ENCODE assay signal across 27 cellular contexts in genomic region chr14:23532658-23533057, GRCh38. TPM values are rescaled to one million over a fixed set of nuclear protein-coding genes. Genes with fewer than 3 reads are reported as not detected.
A peak's percentile ranks its signal among the peaks of the same experiment; 100 is the strongest.
DNase-seq lines count a peak whose midpoint lies in the region; ATAC-seq, FAIRE-seq and TF ChIP-seq lines count a peak whose summit lies in the region.
"Had no signal": no experiment of that assay in that cellular context is flagged by ENCODE, and none has a peak within 500 bp of the region (broad histone marks: within the 10 kb centered on the region; RNA-seq: fewer than 3 reads in every experiment).

No MANE protein-coding gene starts in this region.

- no peak for FAIRE-seq in astrocyte (lab: Jason Lieb, UNC)
- FAIRE-seq: A549, D721Med, GM12891, GM18507, H54 had no signal

- H3K4me3 ChIP-seq in GM23338 (no peak overlapping the region), astrocyte (ENCODE audit: insufficient read depth, low read depth, low read length) (no peak overlapping the region), spleen (no peak overlapping the region), endodermal cell (ENCODE audit: low read length) (no peak overlapping the region)
- H3K4me3 ChIP-seq: A549; BLaER1 treated with 17β-estradiol and CSF1 and Interleukin-3, amounts not matched to agents 10 nM and 100 nM; HAP-1 had no signal

- TF ChIP-seq CTCF in GM23338 (conservative IDR thresholded peaks at IDR 0.05; ENCODE audit: low read depth in 2 of 2), result no peak
- no peak for TF ChIP-seq CTCF in astrocyte (IDR thresholded peaks at IDR 0.05; ENCODE audit: insufficient read depth, low read depth, low read length)
- no peak for TF ChIP-seq CTCF in endothelial cell (IDR thresholded peaks at IDR 0.05; ENCODE audit: unreplicated experiment)
- no peak for TF ChIP-seq CTCF in spleen (IDR thresholded peaks at IDR 0.05 in 8 of 11, conservative IDR thresholded peaks at IDR 0.05 in 3 of 11)
- TF ChIP-seq CTCF in endodermal cell (conservative IDR thresholded peaks at IDR 0.05), result no peak

- H3K27me3 Mint-ChIP-seq in GM23338 (ENCODE audit: insufficient read depth, low read depth, poor library complexity) (peaks cover 19% of the 10 kb centered on the region), astrocyte (ENCODE audit: low read depth, unreplicated experiment) (no peaks in the 10 kb centered on the region), endothelial cell (ENCODE audit: unreplicated experiment) (peaks cover 22% of the 10 kb centered on the region), endodermal cell (ENCODE audit: insufficient read depth) (no peaks in the 10 kb centered on the region)
- H3K27me3 Mint-ChIP-seq: CD4-positive, alpha-beta T cell; CD8-positive, alpha-beta memory T cell had no signal

- H3K9me3 Mint-ChIP-seq in GM23338 (no peaks in the 10 kb centered on the region), astrocyte (ENCODE audit: unreplicated experiment) (no peaks in the 10 kb centered on the region), endothelial cell (ENCODE audit: unreplicated experiment) (no peaks in the 10 kb centered on the region), endodermal cell (no peaks in the 10 kb centered on the region)
- H3K9me3 Mint-ChIP-seq: CD4-positive, alpha-beta T cell; CD8-positive, alpha-beta memory T cell; HFFc6 had no signal

- no peak for DNase-seq in GM23338 (ENCODE audit: low spot score)
- DNase-seq in astrocyte (ENCODE audit: low read depth), result no peak
- no peak for DNase-seq in endothelial cell (ENCODE audit: low spot score)
- DNase-seq in spleen, result peak; percentile 43
- DNase-seq in NCI-H146 treated with DMSO at 0.1 percent for 48 hours (lab: John Stamatoyannopoulos, UW; ENCODE audit: unreplicated experiment), result no peak
- no peak for DNase-seq in endodermal cell
- no peak for DNase-seq in left ventricle myocardium superior
- DNase-seq: 8988T; ACHN; AML-193; BE2C; CD4-positive, alpha-beta T cell; CD8-positive, alpha-beta memory T cell; DMS 273 treated with DMSO at 0.1 percent for 48 hours; DMS79; EL; GF-D8; GOT3; HFFc6 had no signal

- intact Hi-C loops in spleen (cut with DNase I; ENCODE audit: low total_unique reads) (no loop called here), left ventricle myocardium superior (cut with micrococcal nuclease) (no loop called here)

- H3K36me3 ChIP-seq in GM23338 (ENCODE audit: insufficient read depth) (peaks cover 8% of the 10 kb centered on the region; the same call in 1 of the 2 replicates), astrocyte (ENCODE audit: insufficient read depth, low read length) (no peaks in the 10 kb centered on the region), spleen (peaks cover 0 to 19% (median 0%) of the 10 kb centered on the region in 6 donors), endodermal cell (ENCODE audit: control insufficient read depth, insufficient read depth, low read length) (peaks cover 4% of the 10 kb centered on the region)
- H3K36me3 ChIP-seq: BE2C, HAP-1 had no signal

- TF ChIP-seq POLR2A in spleen (IDR thresholded peaks at IDR 0.05), result no peak

- peaks cover 10% of the 10 kb centered on the region for H3K79me2 ChIP-seq in GM23338 (replicated peaks; ENCODE audit: insufficient read depth)
- no peaks in the 10 kb centered on the region for H3K79me2 ChIP-seq in astrocyte (ENCODE audit: insufficient read depth, low read length)

- ATAC-seq in GM23338, result no peak
- ATAC-seq in left ventricle myocardium superior, result no peak
- ATAC-seq: A549 had no signal

- H3K27ac ChIP-seq in GM23338 (ENCODE audit: low read depth) (no peak overlapping the region), astrocyte (ENCODE audit: low read depth, low read length) (no peak overlapping the region), spleen (no peak overlapping the region), endodermal cell (ENCODE audit: low read depth, low read length) (no peak overlapping the region)
- H3K27ac ChIP-seq: A549; BLaER1 treated with 17β-estradiol and CSF1 and Interleukin-3, amounts not matched to agents 10 nM and 100 nM had no signal

- H3K36me3 Mint-ChIP-seq in GM23338 (ENCODE audit: low read depth) (peaks cover 64% of the 10 kb centered on the region), astrocyte (ENCODE audit: low read depth, unreplicated experiment) (peaks cover 32% of the 10 kb centered on the region), endothelial cell (ENCODE audit: low read depth, unreplicated experiment) (peaks cover 28% of the 10 kb centered on the region), endodermal cell (ENCODE audit: low read depth) (peaks cover 18% of the 10 kb centered on the region)
- H3K36me3 Mint-ChIP-seq: CD14-positive monocyte had no signal

- no peaks in the 10 kb centered on the region for H3K9me2 ChIP-seq in GM23338 (ENCODE audit: insufficient read depth)

- no peak overlapping the region for H2AFZ ChIP-seq in GM23338
- H2AFZ ChIP-seq in astrocyte (ENCODE audit: low read depth, low read length), result no peak overlapping the region

- H3K9ac ChIP-seq in astrocyte (ENCODE audit: low read length) (no peak overlapping the region), endodermal cell (ENCODE audit: extremely low read depth, low read length, poor library complexity, severe bottlenecking) (no peak overlapping the region)
- H3K9ac ChIP-seq: BLaER1 treated with 17β-estradiol and CSF1 and Interleukin-3, amounts not matched to agents 10 nM and 100 nM had no signal

- peak overlapping the region; percentile 24; the same call in 1 of the 2 replicates for H3K27ac Mint-ChIP-seq in GM23338
- peak overlapping the region; percentile 18 for H3K27ac Mint-ChIP-seq in astrocyte (ENCODE audit: unreplicated experiment)
- H3K27ac Mint-ChIP-seq in endothelial cell (ENCODE audit: unreplicated experiment), result no peak overlapping the region
- no peak overlapping the region for H3K27ac Mint-ChIP-seq in endodermal cell
- H3K27ac Mint-ChIP-seq: CD4-positive, alpha-beta T cell; HFFc6 had no signal

- 91 to 99% (median 95%) methylated on average over 4 to 7 of the region's 7 CpGs for whole genome bisulfite sequencing in spleen, 5 donors
- 93 to 95% methylated on average over 5 to 7 of the region's 7 CpGs for WGBS in endodermal cell (ENCODE audit: insufficient coverage in 1 of 2, insufficient read length in 1 of 2), 2 experiments

- H3K4me3 Mint-ChIP-seq in GM23338, result no peak overlapping the region; the same call in 2 of the 3 replicates
- H3K4me3 Mint-ChIP-seq in astrocyte (ENCODE audit: unreplicated experiment), result peak overlapping the region; percentile 50
- peak overlapping the region; percentile 51 for H3K4me3 Mint-ChIP-seq in endothelial cell (ENCODE audit: unreplicated experiment)
- H3K4me3 Mint-ChIP-seq in endodermal cell, result no peak overlapping the region
- H3K4me3 Mint-ChIP-seq: CD14-positive monocyte; CD4-positive, alpha-beta T cell; CD8-positive, alpha-beta memory T cell; HFFc6 had no signal

- H3F3A ChIP-seq in GM23338 (replicated peaks; ENCODE audit: low read depth), result peaks cover 5% of the 10 kb centered on the region

- no peaks in the 10 kb centered on the region; the same call in 1 of the 2 replicates for H4K20me1 ChIP-seq in GM23338 (replicated peaks; ENCODE audit: insufficient read depth)
- H4K20me1 ChIP-seq in astrocyte (ENCODE audit: insufficient read depth, low read length), result no peaks in the 10 kb centered on the region
- H4K20me1 ChIP-seq: BLaER1 treated with 17β-estradiol and CSF1 and Interleukin-3, amounts not matched to agents 10 nM and 100 nM had no signal

- H3K4me2 ChIP-seq in GM23338 (no peak overlapping the region), astrocyte (ENCODE audit: low read length) (no peak overlapping the region)
- H3K4me2 ChIP-seq: A549; BLaER1 treated with 17β-estradiol and CSF1 and Interleukin-3, amounts not matched to agents 10 nM and 100 nM had no signal

- H3K4me1 ChIP-seq in GM23338 (ENCODE audit: insufficient read depth), result peaks cover 15% of the 10 kb centered on the region
- H3K4me1 ChIP-seq in astrocyte (ENCODE audit: insufficient read depth, low read length), result no peaks in the 10 kb centered on the region
- peaks cover 0 to 20% (median 2%) of the 10 kb centered on the region in 6 donors for H3K4me1 ChIP-seq in spleen
- peaks cover 4% of the 10 kb centered on the region for H3K4me1 ChIP-seq in endodermal cell (ENCODE audit: control insufficient read depth, insufficient read depth, low read length)
- H3K4me1 ChIP-seq: A549, BE2C, HAP-1 had no signal

- H3K27me3 ChIP-seq in GM23338 (ENCODE audit: insufficient read depth), result no peaks in the 10 kb centered on the region
- no peaks in the 10 kb centered on the region for H3K27me3 ChIP-seq in astrocyte (ENCODE audit: insufficient read depth, low read length)
- H3K27me3 ChIP-seq in spleen (replicated peaks in 1 of 7), result no peaks in the 10 kb centered on the region
- H3K27me3 ChIP-seq in endodermal cell (ENCODE audit: control insufficient read depth, insufficient read depth, low read length, poor library complexity, severe bottlenecking), result no peaks in the 10 kb centered on the region
- H3K27me3 ChIP-seq: BE2C; BLaER1 treated with 17β-estradiol and CSF1 and Interleukin-3, amounts not matched to agents 10 nM and 100 nM had no signal

- H3K9me3 ChIP-seq in astrocyte (ENCODE audit: insufficient read depth, low read depth, low read length) (no peaks in the 10 kb centered on the region), spleen (no peaks in the 10 kb centered on the region), endodermal cell (ENCODE audit: control insufficient read depth, low read length) (no peaks in the 10 kb centered on the region)
- H3K9me3 ChIP-seq: A549; BE2C; BLaER1 treated with 17β-estradiol and CSF1 and Interleukin-3, amounts not matched to agents 10 nM and 100 nM; HAP-1 had no signal

- H3K4me1 Mint-ChIP-seq in GM23338 (peaks cover 56% of the 10 kb centered on the region), astrocyte (ENCODE audit: low read depth, unreplicated experiment) (peaks cover 9% of the 10 kb centered on the region), endothelial cell (ENCODE audit: unreplicated experiment) (peaks cover 39% of the 10 kb centered on the region), endodermal cell (peaks cover 13% of the 10 kb centered on the region)
- H3K4me1 Mint-ChIP-seq: CD8-positive, alpha-beta memory T cell had no signal

RNA-seq across cellular contexts. Expression of gene ZFHX2, which starts 18.9 kb away (rescaled TPM):
- total RNA-seq in GM23338 (2014; rRNA removed; shearing (Covaris generic)), result 9.9 and 11.6 TPM in 2 replicates
- 18.5 and 22.4 TPM in 2 replicates for polyA plus RNA-seq in GM23338 (2016; fragmentation: Nextera tagmentation; extraction: Ambion mirVana)
- total RNA-seq in astrocyte, result 27.3 TPM in 2 replicates
- total RNA-seq in endothelial cell (ENCODE audit: unreplicated experiment), result 12.7 TPM
- 1 to 10 TPM in 5 of 7 donors, under 1 TPM in 2; 0.42 to 2.9 (median 1.5) TPM for total RNA-seq in spleen
- polyA plus RNA-seq in spleen, result under 1 TPM; 0.09 to 0.35 (median 0.11) TPM
- total RNA-seq in endodermal cell, result 10 to 100 TPM; 12.8 to 15.4 TPM
- polyA plus RNA-seq in endodermal cell (2013, experiment 1 of 2), result 15.2 TPM
- polyA plus RNA-seq in endodermal cell (2013, experiment 2 of 2), result 13.2 TPM
- total RNA-seq in left ventricle myocardium superior, result 1.0 TPM
- polyA plus RNA-seq: CD8-positive, alpha-beta memory T cell had no signal

RNA-seq across cellular contexts. Expression of gene THTPA, which starts 23.4 kb away (rescaled TPM):
- total RNA-seq in GM23338 (2014; rRNA removed; shearing (Covaris generic)), result 15.0 and 21.3 TPM in 2 replicates
- polyA plus RNA-seq in GM23338 (2016; fragmentation: Nextera tagmentation; extraction: Ambion mirVana) (6.3 and 8.6 TPM in 2 replicates), spleen (10 to 100 TPM in 1 of 3 donors, 1 to 10 TPM in 2; 4.5 to 14.2 (median 8.9) TPM)
- total RNA-seq in astrocyte (6.8 and 8.1 TPM in 2 replicates), endothelial cell (ENCODE audit: unreplicated experiment) (6.9 TPM), spleen (10 to 100 TPM; 16.8 to 25.4 (median 18.6) TPM), endodermal cell (10 to 100 TPM; 13.0 to 17.0 TPM), left ventricle myocardium superior (20.2 TPM)
- polyA plus RNA-seq in endodermal cell (2013, experiment 1 of 2), result 17.3 TPM
- 15.7 TPM for polyA plus RNA-seq in endodermal cell (2013, experiment 2 of 2)

RNA-seq across cellular contexts. Expression of gene AP1G2, which starts 34.9 kb away (rescaled TPM):
- 63.5 and 70.8 TPM in 2 replicates for total RNA-seq in GM23338 (2014; rRNA removed; shearing (Covaris generic))
- polyA plus RNA-seq in GM23338 (2016; fragmentation: Nextera tagmentation; extraction: Ambion mirVana) (53.7 and 55.3 TPM in 2 replicates), spleen (100 to 1,000 TPM; 126 to 267 (median 176) TPM)
- total RNA-seq in astrocyte (73.6 and 80.9 TPM in 2 replicates), endothelial cell (ENCODE audit: unreplicated experiment) (134 TPM), spleen (100 to 1,000 TPM; 139 to 261 (median 193) TPM), endodermal cell (100 to 1,000 TPM; 203 to 209 TPM), left ventricle myocardium superior (15.5 TPM)
- 85.8 TPM for polyA plus RNA-seq in endodermal cell (2013, experiment 1 of 2)
- polyA plus RNA-seq in endodermal cell (2013, experiment 2 of 2), result 69.8 TPM

RNA-seq across cellular contexts. Expression of gene JPH4, which starts 45.9 kb away (rescaled TPM):
- 28.5 and 29.9 TPM in 2 replicates for total RNA-seq in GM23338 (2014; rRNA removed; shearing (Covaris generic))
- polyA plus RNA-seq in GM23338 (2016; fragmentation: Nextera tagmentation; extraction: Ambion mirVana) (11.0 and 11.9 TPM in 2 replicates), spleen (under 1 TPM; 0.70 to 0.93 (median 0.93) TPM)
- total RNA-seq in astrocyte (0.87 and 1.1 TPM in 2 replicates), endothelial cell (ENCODE audit: unreplicated experiment) (0.64 TPM), spleen (10 to 100 TPM in 2 of 7 donors, 1 to 10 TPM in 5; 1.2 to 17.3 (median 5.8) TPM), endodermal cell (under 1 TPM; 0.18 to 0.91 TPM), left ventricle myocardium superior (0.22 TPM)
- 13.1 TPM for polyA plus RNA-seq in endodermal cell (2013, experiment 1 of 2)
- 12.8 TPM for polyA plus RNA-seq in endodermal cell (2013, experiment 2 of 2)
- total RNA-seq: CD4-positive, alpha-beta T cell; HFFc6 had no signal
- polyA plus RNA-seq: CD8-positive, alpha-beta memory T cell had no signal

Comparison
In these comparisons a context has a peak if more than half of its experiments do, and no peak if none do; other contexts are left out.
1. H3K27ac Mint-ChIP-seq: peak in GM23338 (single experiment) and astrocyte (single experiment); none in endothelial cell (single experiment) and endodermal cell (single experiment).
2. H3K4me3 Mint-ChIP-seq: peak in astrocyte (single experiment) and endothelial cell (single experiment); none in GM23338 (single experiment) and endodermal cell (single experiment).